2 cellular contexts compared by ENCODE assay signal in the genomic region with DNA sequence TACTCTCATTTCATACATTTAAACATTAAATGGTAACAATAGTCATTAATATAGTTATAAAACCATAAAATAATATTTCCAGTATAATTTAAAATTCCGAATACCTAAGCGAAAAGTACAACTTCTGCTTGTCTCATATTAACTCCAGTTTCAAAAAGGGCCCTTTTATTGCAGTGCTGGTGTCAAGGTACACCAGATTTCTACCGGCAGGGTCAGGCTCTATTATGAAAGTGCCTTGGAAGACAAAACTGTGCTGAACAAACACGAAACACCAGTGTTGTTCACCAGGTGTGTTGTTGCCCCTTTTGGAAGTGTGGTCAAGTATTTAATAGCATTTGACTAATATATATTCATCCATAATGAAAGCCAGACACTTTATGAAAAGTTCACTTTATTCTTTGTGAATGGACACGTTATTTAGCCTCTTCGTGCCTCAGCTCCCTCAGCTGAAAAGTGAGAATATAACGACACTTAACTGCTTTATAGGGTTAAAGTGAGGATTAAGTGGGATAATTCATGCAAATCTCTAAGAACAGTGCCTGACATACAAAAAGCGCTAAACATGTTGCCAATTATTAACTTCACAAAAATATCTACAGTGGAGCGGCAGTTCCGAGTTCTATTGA.
TF ChIP-seq lines count a peak whose summit lies in the region.

No MANE protein-coding gene starts in this region.

TF ChIP-seq in HepG2, 621 proteins besides CTCF, POLR2A, EP300 and RAD21:
- TF ChIP-seq, protein P1, sequence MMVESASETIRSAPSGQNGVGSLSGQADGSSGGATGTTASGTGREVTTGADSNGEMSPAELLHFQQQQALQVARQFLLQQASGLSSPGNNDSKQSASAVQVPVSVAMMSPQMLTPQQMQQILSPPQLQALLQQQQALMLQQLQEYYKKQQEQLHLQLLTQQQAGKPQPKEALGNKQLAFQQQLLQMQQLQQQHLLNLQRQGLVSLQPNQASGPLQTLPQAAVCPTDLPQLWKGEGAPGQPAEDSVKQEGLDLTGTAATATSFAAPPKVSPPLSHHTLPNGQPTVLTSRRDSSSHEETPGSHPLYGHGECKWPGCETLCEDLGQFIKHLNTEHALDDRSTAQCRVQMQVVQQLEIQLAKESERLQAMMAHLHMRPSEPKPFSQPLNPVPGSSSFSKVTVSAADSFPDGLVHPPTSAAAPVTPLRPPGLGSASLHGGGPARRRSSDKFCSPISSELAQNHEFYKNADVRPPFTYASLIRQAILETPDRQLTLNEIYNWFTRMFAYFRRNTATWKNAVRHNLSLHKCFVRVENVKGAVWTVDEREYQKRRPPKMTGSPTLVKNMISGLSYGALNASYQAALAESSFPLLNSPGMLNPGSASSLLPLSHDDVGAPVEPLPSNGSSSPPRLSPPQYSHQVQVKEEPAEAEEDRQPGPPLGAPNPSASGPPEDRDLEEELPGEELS (CRISPR knock-in tag; IDR thresholded peaks at IDR 0.05), result no peak
- TF ChIP-seq, protein P2, sequence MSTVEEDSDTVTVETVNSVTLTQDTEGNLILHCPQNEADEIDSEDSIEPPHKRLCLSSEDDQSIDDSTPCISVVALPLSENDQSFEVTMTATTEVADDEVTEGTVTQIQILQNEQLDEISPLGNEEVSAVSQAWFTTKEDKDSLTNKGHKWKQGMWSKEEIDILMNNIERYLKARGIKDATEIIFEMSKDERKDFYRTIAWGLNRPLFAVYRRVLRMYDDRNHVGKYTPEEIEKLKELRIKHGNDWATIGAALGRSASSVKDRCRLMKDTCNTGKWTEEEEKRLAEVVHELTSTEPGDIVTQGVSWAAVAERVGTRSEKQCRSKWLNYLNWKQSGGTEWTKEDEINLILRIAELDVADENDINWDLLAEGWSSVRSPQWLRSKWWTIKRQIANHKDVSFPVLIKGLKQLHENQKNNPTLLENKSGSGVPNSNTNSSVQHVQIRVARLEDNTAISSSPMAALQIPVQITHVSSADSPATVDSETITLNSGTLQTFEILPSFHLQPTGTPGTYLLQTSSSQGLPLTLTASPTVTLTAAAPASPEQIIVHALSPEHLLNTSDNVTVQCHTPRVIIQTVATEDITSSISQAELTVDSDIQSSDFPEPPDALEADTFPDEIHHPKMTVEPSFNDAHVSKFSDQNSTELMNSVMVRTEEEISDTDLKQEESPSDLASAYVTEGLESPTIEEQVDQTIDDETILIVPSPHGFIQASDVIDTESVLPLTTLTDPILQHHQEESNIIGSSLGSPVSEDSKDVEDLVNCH (CRISPR knock-in tag; IDR thresholded peaks at IDR 0.05), result no peak
- TF ChIP-seq, protein P3, sequence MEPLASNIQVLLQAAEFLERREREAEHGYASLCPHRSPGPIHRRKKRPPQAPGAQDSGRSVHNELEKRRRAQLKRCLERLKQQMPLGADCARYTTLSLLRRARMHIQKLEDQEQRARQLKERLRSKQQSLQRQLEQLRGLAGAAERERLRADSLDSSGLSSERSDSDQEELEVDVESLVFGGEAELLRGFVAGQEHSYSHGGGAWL (CRISPR knock-in tag; IDR thresholded peaks at IDR 0.05), result no peak
- no peak for TF ChIP-seq RFXAP (CRISPR knock-in tag; IDR thresholded peaks at IDR 0.05; ENCODE audit: borderline replicate concordance)
- no peak for TF ChIP-seq RBFOX2 (IDR thresholded peaks at IDR 0.05; ENCODE audit: low read depth, low read length)
- TF ChIP-seq, protein P4, sequence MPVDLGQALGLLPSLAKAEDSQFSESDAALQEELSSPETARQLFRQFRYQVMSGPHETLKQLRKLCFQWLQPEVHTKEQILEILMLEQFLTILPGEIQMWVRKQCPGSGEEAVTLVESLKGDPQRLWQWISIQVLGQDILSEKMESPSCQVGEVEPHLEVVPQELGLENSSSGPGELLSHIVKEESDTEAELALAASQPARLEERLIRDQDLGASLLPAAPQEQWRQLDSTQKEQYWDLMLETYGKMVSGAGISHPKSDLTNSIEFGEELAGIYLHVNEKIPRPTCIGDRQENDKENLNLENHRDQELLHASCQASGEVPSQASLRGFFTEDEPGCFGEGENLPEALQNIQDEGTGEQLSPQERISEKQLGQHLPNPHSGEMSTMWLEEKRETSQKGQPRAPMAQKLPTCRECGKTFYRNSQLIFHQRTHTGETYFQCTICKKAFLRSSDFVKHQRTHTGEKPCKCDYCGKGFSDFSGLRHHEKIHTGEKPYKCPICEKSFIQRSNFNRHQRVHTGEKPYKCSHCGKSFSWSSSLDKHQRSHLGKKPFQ (CRISPR knock-in tag; IDR thresholded peaks at IDR 0.05; ENCODE audit: insufficient replicate concordance), result no peak
- no peak for TF ChIP-seq ELF3 (CRISPR knock-in tag; IDR thresholded peaks at IDR 0.05)
- no peak for TF ChIP-seq ZNF451 (CRISPR knock-in tag; IDR thresholded peaks at IDR 0.05)
- TF ChIP-seq CBX1 (IDR thresholded peaks at IDR 0.05; ENCODE audit: low read depth), result no peak
- TF ChIP-seq EED (CRISPR knock-in tag; IDR thresholded peaks at IDR 0.05), result no peak

TF ChIP-seq in WTC11, 78 proteins besides CTCF, POLR2A, EP300 and RAD21:
- TF ChIP-seq SMAD3 (CRISPR knock-in tag; IDR thresholded peaks at IDR 0.05; ENCODE audit: borderline replicate concordance), result no peak
- TF ChIP-seq TEAD1 (CRISPR knock-in tag; IDR thresholded peaks at IDR 0.05), result no peak
- no peak for TF ChIP-seq RORB (CRISPR knock-in tag; IDR thresholded peaks at IDR 0.05)
- TF ChIP-seq, protein P5, sequence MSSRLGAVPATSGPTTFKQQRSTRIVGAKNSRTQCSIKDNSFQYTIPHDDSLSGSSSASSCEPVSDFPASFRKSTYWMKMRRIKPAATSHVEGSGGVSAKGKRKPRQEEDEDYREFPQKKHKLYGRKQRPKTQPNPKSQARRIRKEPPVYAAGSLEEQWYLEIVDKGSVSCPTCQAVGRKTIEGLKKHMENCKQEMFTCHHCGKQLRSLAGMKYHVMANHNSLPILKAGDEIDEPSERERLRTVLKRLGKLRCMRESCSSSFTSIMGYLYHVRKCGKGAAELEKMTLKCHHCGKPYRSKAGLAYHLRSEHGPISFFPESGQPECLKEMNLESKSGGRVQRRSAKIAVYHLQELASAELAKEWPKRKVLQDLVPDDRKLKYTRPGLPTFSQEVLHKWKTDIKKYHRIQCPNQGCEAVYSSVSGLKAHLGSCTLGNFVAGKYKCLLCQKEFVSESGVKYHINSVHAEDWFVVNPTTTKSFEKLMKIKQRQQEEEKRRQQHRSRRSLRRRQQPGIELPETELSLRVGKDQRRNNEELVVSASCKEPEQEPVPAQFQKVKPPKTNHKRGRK (CRISPR knock-in tag; IDR thresholded peaks at IDR 0.05; ENCODE audit: borderline replicate concordance), result no peak
- no peak for TF ChIP-seq NR2C2 (CRISPR knock-in tag; IDR thresholded peaks at IDR 0.05)
- TF ChIP-seq ZNF423 (CRISPR knock-in tag; IDR thresholded peaks at IDR 0.05), result no peak
- no peak for TF ChIP-seq FOXP1 (CRISPR knock-in tag; IDR thresholded peaks at IDR 0.05; ENCODE audit: borderline replicate concordance)
- TF ChIP-seq, protein P6, sequence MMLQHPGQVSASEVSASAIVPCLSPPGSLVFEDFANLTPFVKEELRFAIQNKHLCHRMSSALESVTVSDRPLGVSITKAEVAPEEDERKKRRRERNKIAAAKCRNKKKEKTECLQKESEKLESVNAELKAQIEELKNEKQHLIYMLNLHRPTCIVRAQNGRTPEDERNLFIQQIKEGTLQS (CRISPR knock-in tag; conservative IDR thresholded peaks at IDR 0.05), result no peak
- TF ChIP-seq MYBL2 (CRISPR knock-in tag; IDR thresholded peaks at IDR 0.05), result no peak
- TF ChIP-seq, protein P7, sequence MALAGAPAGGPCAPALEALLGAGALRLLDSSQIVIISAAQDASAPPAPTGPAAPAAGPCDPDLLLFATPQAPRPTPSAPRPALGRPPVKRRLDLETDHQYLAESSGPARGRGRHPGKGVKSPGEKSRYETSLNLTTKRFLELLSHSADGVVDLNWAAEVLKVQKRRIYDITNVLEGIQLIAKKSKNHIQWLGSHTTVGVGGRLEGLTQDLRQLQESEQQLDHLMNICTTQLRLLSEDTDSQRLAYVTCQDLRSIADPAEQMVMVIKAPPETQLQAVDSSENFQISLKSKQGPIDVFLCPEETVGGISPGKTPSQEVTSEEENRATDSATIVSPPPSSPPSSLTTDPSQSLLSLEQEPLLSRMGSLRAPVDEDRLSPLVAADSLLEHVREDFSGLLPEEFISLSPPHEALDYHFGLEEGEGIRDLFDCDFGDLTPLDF (CRISPR knock-in tag; IDR thresholded peaks at IDR 0.05), result no peak
- TF ChIP-seq GRHL2 (CRISPR knock-in tag; IDR thresholded peaks at IDR 0.05; ENCODE audit: insufficient replicate concordance, severe bottlenecking), result no peak
